In genomic region chr4:94338681-94339351, GRCh38 we compare ENCODE assay signal across 1 cellular context.
TF ChIP-seq lines count a peak whose summit lies in the region.

No MANE protein-coding gene starts in this region.

TF ChIP-seq in HCT116, 20 proteins besides CTCF, POLR2A, EP300 and RAD21 (continued from another document):
- TF ChIP-seq MAX (IDR thresholded peaks at IDR 0.05) (no peak), ZBTB33 (IDR thresholded peaks at IDR 0.05; ENCODE audit: extremely low read depth, insufficient replicate concordance, low read length) (no peak), FOSL1 (IDR thresholded peaks at IDR 0.05; ENCODE audit: low read depth) (no peak), SP1 (IDR thresholded peaks at IDR 0.05; ENCODE audit: low read depth) (no peak), YY1 (IDR thresholded peaks at IDR 0.05; ENCODE audit: extremely low read depth, insufficient replicate concordance, low read depth, low read length) (no peak), POLR2AphosphoS5 (IDR thresholded peaks at IDR 0.05; ENCODE audit: low read depth, low read length) (no peak)
TF ChIP-seq in HCT116: peak in this region for 0.
